1 cellular context compared by ENCODE assay signal in the genomic region with DNA sequence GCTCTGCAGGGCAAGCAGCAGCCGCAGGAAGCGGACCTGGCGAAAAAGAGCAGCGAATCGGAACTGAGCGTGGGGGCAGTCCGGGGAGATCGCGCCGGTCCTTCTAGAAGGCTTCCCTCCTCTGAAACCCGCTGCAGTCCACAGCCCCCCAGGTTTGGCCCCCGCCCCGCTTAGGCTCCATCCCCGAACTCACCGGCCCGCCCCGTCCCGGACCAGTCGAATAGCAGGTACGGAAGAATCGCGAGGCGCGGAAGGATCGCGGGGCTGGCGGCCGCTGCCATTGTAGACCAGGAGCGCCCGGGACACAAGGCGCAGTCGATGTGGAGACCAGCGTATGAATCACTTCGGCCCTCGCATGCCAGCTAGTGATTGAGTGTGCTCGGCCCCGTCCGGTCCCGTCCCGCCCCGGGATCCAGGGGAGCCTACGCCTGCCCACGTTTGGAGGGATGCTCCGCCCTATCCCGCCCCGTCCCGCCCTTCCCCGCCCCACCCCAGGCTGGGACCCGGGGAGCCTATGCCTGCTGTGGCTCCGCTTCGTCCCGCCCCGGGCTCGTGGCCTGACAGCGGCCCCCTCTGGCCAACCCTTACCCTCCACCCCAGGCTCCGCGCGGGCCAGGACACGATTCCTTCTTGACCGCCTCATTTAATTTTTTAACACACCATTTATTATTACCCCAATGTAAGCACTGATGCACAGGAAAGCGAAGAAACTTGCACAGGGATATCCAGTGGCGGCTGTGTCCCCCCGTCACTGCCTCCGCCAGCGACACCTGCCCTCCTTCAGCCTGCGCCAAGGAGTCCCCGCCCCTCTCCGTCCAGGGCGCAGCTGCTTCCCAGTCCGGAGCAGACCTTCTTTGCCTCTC.
TF ChIP-seq lines count a peak whose summit lies in the region.

A gene (minus strand): TSS at position 336 of the 863 bp plus-strand sequence. CDS start 55 bp downstream, at position 281.

TF ChIP-seq in IMR-90, 13 proteins besides CTCF, POLR2A, EP300 and RAD21:
- TF ChIP-seq FOS (IDR thresholded peaks at IDR 0.05; ENCODE audit: low read depth, low read length) (peak; percentile 29; the same call in 1 of the 2 replicates), MAZ (IDR thresholded peaks at IDR 0.05; ENCODE audit: borderline replicate concordance, low read depth, low read length) (peak; percentile 58), MXI1 (IDR thresholded peaks at IDR 0.05; ENCODE audit: borderline replicate concordance, low read depth, low read length) (peak; percentile 40; the same call in 1 of the 2 replicates), NFE2L2 (IDR thresholded peaks at IDR 0.05; ENCODE audit: low read depth, low read length) (no peak), BHLHE40 (IDR thresholded peaks at IDR 0.05; ENCODE audit: low read depth, low read length) (0 out of 2 replicates have a peak, but pooled peaks have one; percentile 2)
- TF ChIP-seq, protein P1, sequence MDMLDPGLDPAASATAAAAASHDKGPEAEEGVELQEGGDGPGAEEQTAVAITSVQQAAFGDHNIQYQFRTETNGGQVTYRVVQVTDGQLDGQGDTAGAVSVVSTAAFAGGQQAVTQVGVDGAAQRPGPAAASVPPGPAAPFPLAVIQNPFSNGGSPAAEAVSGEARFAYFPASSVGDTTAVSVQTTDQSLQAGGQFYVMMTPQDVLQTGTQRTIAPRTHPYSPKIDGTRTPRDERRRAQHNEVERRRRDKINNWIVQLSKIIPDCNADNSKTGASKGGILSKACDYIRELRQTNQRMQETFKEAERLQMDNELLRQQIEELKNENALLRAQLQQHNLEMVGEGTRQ (IDR thresholded peaks at IDR 0.05; ENCODE audit: low read depth, low read length), result peak; percentile 16; the same call in 1 of the 2 replicates
TF ChIP-seq in IMR-90: peak in this region for 5.
